1 cellular context compared by ENCODE assay signal in genomic region chr3:188294823-188295487, GRCh38.
TF ChIP-seq lines count a peak whose summit lies in the region.

No MANE protein-coding gene starts in this region.

TF ChIP-seq in SK-N-SH treated with all-trans-retinoic acid at 6 μM for 48 hours, 23 proteins besides CTCF, POLR2A, EP300 and RAD21 (continued from another document):
- TF ChIP-seq PATZ1 (CRISPR knock-in tag; IDR thresholded peaks at IDR 0.05; ENCODE audit: borderline replicate concordance) (no peak), RARB (CRISPR knock-in tag; IDR thresholded peaks at IDR 0.05) (no peak), ZNF70 (CRISPR knock-in tag; IDR thresholded peaks at IDR 0.05) (no peak), BACH2 (CRISPR knock-in tag; IDR thresholded peaks at IDR 0.05; ENCODE audit: borderline replicate concordance) (no peak)
